Comparison of ENCODE assay signal across 14 cellular contexts in the genomic region with DNA sequence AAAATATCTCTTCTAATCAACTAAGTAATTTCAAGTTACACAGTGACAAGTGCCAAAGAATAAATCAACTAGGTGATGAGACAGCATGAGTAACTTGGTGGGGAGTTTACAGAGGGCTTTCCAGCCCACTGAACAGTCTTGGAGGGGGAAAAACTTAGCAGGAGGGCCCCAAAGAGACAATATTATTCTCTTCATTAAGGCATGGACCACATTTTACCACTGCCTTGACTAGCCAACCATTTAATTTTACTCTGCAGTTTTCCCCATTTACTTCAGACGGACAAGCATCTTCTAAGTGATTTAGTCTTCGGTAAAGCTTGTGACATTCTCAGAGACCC. TPM values are rescaled to one million over a fixed set of nuclear protein-coding genes. Genes with fewer than 3 reads are reported as not detected.
DNase-seq lines count a peak whose midpoint lies in the region; ATAC-seq, FAIRE-seq and TF ChIP-seq lines count a peak whose summit lies in the region.
"Had no signal": no experiment of that assay in that cellular context is flagged by ENCODE, and none has a peak within 500 bp of the region (broad histone marks: within the 10 kb centered on the region; RNA-seq: fewer than 3 reads in every experiment).

No MANE protein-coding gene starts in this region.

- H3K36me3 ChIP-seq in GM12878 (ENCODE audit: control insufficient read depth in 2 of 2, insufficient read depth in 2 of 2, low read length in 1 of 2) = no peaks in the 10 kb centered on the region
- no peaks in the 10 kb centered on the region for H3K36me3 ChIP-seq in iPS-20b (ENCODE audit: insufficient read depth, low read depth, low read length)
- H3K36me3 ChIP-seq in neural progenitor cell = no peaks in the 10 kb centered on the region
- H3K36me3 ChIP-seq: BLaER1 treated with 17β-estradiol and CSF1 and Interleukin-3, amounts not matched to agents 10 nM and 100 nM had no signal

- H3K27ac ChIP-seq in H9 (ENCODE audit: insufficient read length, low read depth, low read length) (no peak overlapping the region), GM12878 (ENCODE audit: control insufficient read depth, insufficient read depth) (no peak overlapping the region), iPS-20b (ENCODE audit: low read length) (no peak overlapping the region), neural progenitor cell (no peak overlapping the region)
- H3K27ac ChIP-seq: BLaER1 treated with 17β-estradiol and CSF1 and Interleukin-3, amounts not matched to agents 10 nM and 100 nM had no signal

- H3K36me3 Mint-ChIP-seq in H9 (ENCODE audit: insufficient read depth in 1 of 3, low read depth in 3 of 3) = peaks cover 0 to 31% (median 7%) of the 10 kb centered on the region in 3 experiments; a peak in 5 of 7 replicates
- no peaks in the 10 kb centered on the region for H3K36me3 Mint-ChIP-seq in neural progenitor cell
- H3K36me3 Mint-ChIP-seq in activated CD4-positive, alpha-beta T cell treated with anti-CD3 and anti-CD28 coated beads for 36 hours (ENCODE audit: low read depth) = no peaks in the 10 kb centered on the region
- H3K36me3 Mint-ChIP-seq: CD4-positive, CD25-positive, alpha-beta regulatory T cell had no signal

- POLR2A ChIA-PET in GM12878 (lab: Charles Lee) = no interaction called here
- POLR2A ChIA-PET in activated CD4-positive, alpha-beta T cell treated with anti-CD3 and anti-CD28 coated beads for 36 hours (lab: Charles Lee) = no interaction called here

- H4K91ac ChIP-seq in H9 (ENCODE audit: insufficient read length, low read depth, low read length) = no peak overlapping the region

- no peak for TF ChIP-seq POLR2A in GM12878 (IDR thresholded peaks at IDR 0.05; ENCODE audit: low read depth, low read length)

- peak overlapping the region; percentile 85 to 99 (median 87); a peak in 6 of 7 replicates for H3K27ac Mint-ChIP-seq in H9
- no peak overlapping the region for H3K27ac Mint-ChIP-seq in neural progenitor cell
- H3K27ac Mint-ChIP-seq in activated CD4-positive, alpha-beta T cell treated with anti-CD3 and anti-CD28 coated beads for 36 hours = no peak overlapping the region
- H3K27ac Mint-ChIP-seq: CD4-positive, CD25-positive, alpha-beta regulatory T cell had no signal

- BruUV-seq in GM12878 (replicated peaks; lab: Mats Ljungman, UMichigan) = no TSS peak

- H3K79me1 ChIP-seq in H9 (ENCODE audit: insufficient read depth, low read depth, low read length, poor library complexity, severe bottlenecking) = no peaks in the 10 kb centered on the region

- FAIRE-seq in GM12878 (lab: Jason Lieb, UNC) (no peak), frontal cortex (lab: Jason Lieb, UNC) (no peak)
- FAIRE-seq: GM18507 had no signal

- H3T11ph ChIP-seq in H9 (ENCODE audit: low read length) = no peak overlapping the region

- TF ChIP-seq RAD21 in GM12878 (IDR thresholded peaks at IDR 0.05; ENCODE audit: insufficient read depth, low read depth, low read length) = no peak

- H3K4me1 Mint-ChIP-seq in H9 = peaks cover 73% of the 10 kb centered on the region in 2 experiments
- H3K4me1 Mint-ChIP-seq in neural progenitor cell = peaks cover 31% of the 10 kb centered on the region
- peaks cover 11% of the 10 kb centered on the region for H3K4me1 Mint-ChIP-seq in activated CD4-positive, alpha-beta T cell treated with anti-CD3 and anti-CD28 coated beads for 36 hours

- H3K56ac ChIP-seq in H9 (ENCODE audit: insufficient read length, low read depth, low read length) = no peak overlapping the region

- no peak overlapping the region for H2BK12ac ChIP-seq in H9 (ENCODE audit: insufficient read length, low read depth, low read length)

- H3K4me3 ChIP-seq in GM12878 (no peak overlapping the region), iPS-20b (ENCODE audit: low read length) (peak overlapping the region; percentile 3; the same call in 1 of the 2 replicates), neural progenitor cell (no peak overlapping the region)
- H3K4me3 ChIP-seq: BLaER1 treated with 17β-estradiol and CSF1 and Interleukin-3, amounts not matched to agents 10 nM and 100 nM had no signal

- no peak overlapping the region for H3K4me3 Mint-ChIP-seq in H9
- no peak overlapping the region for H3K4me3 Mint-ChIP-seq in neural progenitor cell
- H3K4me3 Mint-ChIP-seq in activated CD4-positive, alpha-beta T cell treated with anti-CD3 and anti-CD28 coated beads for 36 hours = no peak overlapping the region
- H3K4me3 Mint-ChIP-seq: CD4-positive, CD25-positive, alpha-beta regulatory T cell had no signal

- H3K27me3 ChIP-seq in H9 (ENCODE audit: insufficient read depth, low read length) = no peaks in the 10 kb centered on the region
- H3K27me3 ChIP-seq in GM12878 (replicated peaks in 1 of 2; ENCODE audit: control insufficient read depth in 2 of 2, insufficient read depth in 2 of 2, low read length in 1 of 2) = no peaks in the 10 kb centered on the region; a peak in 1 of 4 replicates
- peaks cover 15% of the 10 kb centered on the region for H3K27me3 ChIP-seq in iPS-20b (ENCODE audit: insufficient read depth, low read length)
- no peaks in the 10 kb centered on the region for H3K27me3 ChIP-seq in neural progenitor cell
- H3K27me3 ChIP-seq: BLaER1 treated with 17β-estradiol and CSF1 and Interleukin-3, amounts not matched to agents 10 nM and 100 nM had no signal

- in situ Hi-C loops in GM12878 (cut with MboI) = no loop called here

- no peak overlapping the region for H2AK5ac ChIP-seq in H9 (ENCODE audit: insufficient read length, low read length)

- RAD21 ChIA-PET in GM12878 (lab: Charles Lee; ENCODE audit: unreplicated experiment) = no interaction called here

- no peak overlapping the region for H3K23ac ChIP-seq in H9 (ENCODE audit: insufficient read length, low read depth, low read length)

- H3F3A ChIP-seq in neural progenitor cell (ENCODE audit: low read depth) = peaks cover 5% of the 10 kb centered on the region

- no peak overlapping the region for H3K18ac ChIP-seq in H9 (ENCODE audit: insufficient read length, low read depth, low read length)

- no peak overlapping the region for H4K5ac ChIP-seq in H9 (ENCODE audit: insufficient read length, low read depth, low read length)

- H3K9me3 Mint-ChIP-seq in H9 (peaks cover 0 to 7% of the 10 kb centered on the region in 2 experiments; a peak in 2 of 5 replicates), neural progenitor cell (no peaks in the 10 kb centered on the region)
- no peaks in the 10 kb centered on the region for H3K9me3 Mint-ChIP-seq in activated CD4-positive, alpha-beta T cell treated with anti-CD3 and anti-CD28 coated beads for 36 hours (ENCODE audit: low read depth)

- H3K79me2 ChIP-seq in H9 (ENCODE audit: insufficient read depth, low read length) (no peaks in the 10 kb centered on the region), GM12878 (ENCODE audit: control insufficient read depth, insufficient read depth, low read length) (no peaks in the 10 kb centered on the region), neural progenitor cell (ENCODE audit: low read depth) (no peaks in the 10 kb centered on the region)

- no peak overlapping the region for H2BK120ac ChIP-seq in H9 (ENCODE audit: low read depth, low read length, poor library complexity, severe bottlenecking)

- SMC1A ChIA-PET in GM12878 (lab: Charles Lee; ENCODE audit: uncharacterized antibody, unreplicated experiment) = interaction anchor here (0.8 to 1.6 kb wide), 2 partner anchors 13 to 17 kb away, joined by 3 read pairs; no protein-coding TSS in a partner anchor

- H3K9ac ChIP-seq in H9 (ENCODE audit: extremely low read depth, insufficient read length, low read length) = no peak overlapping the region
- H3K9ac ChIP-seq in GM12878 (ENCODE audit: control insufficient read depth, insufficient read depth, low read length) = no peak overlapping the region
- H3K9ac ChIP-seq in iPS-20b (ENCODE audit: low read depth, low read length) = no peak overlapping the region; the same call in 1 of the 2 replicates
- no peak overlapping the region for H3K9ac ChIP-seq in neural progenitor cell
- H3K9ac ChIP-seq: BLaER1 treated with 17β-estradiol and CSF1 and Interleukin-3, amounts not matched to agents 10 nM and 100 nM had no signal

- H3K4me2 ChIP-seq in H9 (ENCODE audit: insufficient read depth, insufficient read length, low read length) (no peak overlapping the region), GM12878 (ENCODE audit: control insufficient read depth, insufficient read depth) (no peak overlapping the region), neural progenitor cell (peak overlapping the region; percentile 2)
- H3K4me2 ChIP-seq: BLaER1 treated with 17β-estradiol and CSF1 and Interleukin-3, amounts not matched to agents 10 nM and 100 nM had no signal

- no peak for TF ChIP-seq EP300 in GM12878 (IDR thresholded peaks at IDR 0.05; ENCODE audit: borderline replicate concordance in 1 of 2, control insufficient read depth in 1 of 2, low read depth in 2 of 2, low read length in 2 of 2)

- no peak overlapping the region for H3K4ac ChIP-seq in H9 (ENCODE audit: low read depth, low read length)

- H3K9me3 ChIP-seq in H9 (ENCODE audit: control insufficient read depth, low read depth, low read length) = no peaks in the 10 kb centered on the region
- H3K9me3 ChIP-seq in GM12878 (replicated peaks; ENCODE audit: control insufficient read depth, insufficient read depth, low read length) = no peaks in the 10 kb centered on the region
- no peaks in the 10 kb centered on the region for H3K9me3 ChIP-seq in iPS-20b (ENCODE audit: insufficient read depth, low read depth, low read length)
- no peaks in the 10 kb centered on the region for H3K9me3 ChIP-seq in neural progenitor cell (ENCODE audit: low read depth)
- H3K9me3 ChIP-seq: BLaER1 treated with 17β-estradiol and CSF1 and Interleukin-3, amounts not matched to agents 10 nM and 100 nM had no signal

- CTCF ChIA-PET in GM12878 (lab: Yijun Ruan, JAX) = interaction anchor here (1.2 to 1.5 kb wide), 2 partner anchors 14 to 16 kb away, joined by 4 to 7 read pairs; no protein-coding TSS in a partner anchor
- CTCF ChIA-PET in activated CD4-positive, alpha-beta T cell treated with anti-CD3 and anti-CD28 coated beads for 36 hours (lab: Charles Lee) = interaction anchor here (0.6 to 1.3 kb wide), 3 partner anchors 9 to 23 kb away, joined by 3 to 4 read pairs (median 4); no protein-coding TSS in a partner anchor

- ATAC-seq in GM12878 (peak; percentile 61), GM21381 (IDR thresholded peaks at IDR 0.05; ENCODE audit: unreplicated experiment) (no peak)
- no peak for ATAC-seq in activated CD4-positive, alpha-beta T cell treated with anti-CD3 and anti-CD28 coated beads for 36 hours

- no peak overlapping the region for H2BK5ac ChIP-seq in H9 (ENCODE audit: insufficient read length, low read length)

- H2AFZ ChIP-seq in H9 (ENCODE audit: low read length) = no peak overlapping the region
- H2AFZ ChIP-seq in GM12878 (ENCODE audit: control insufficient read depth, low read depth, low read length) = no peak overlapping the region
- H2AFZ ChIP-seq in neural progenitor cell (replicated peaks) = no peak overlapping the region

- no peak for DNase-seq in H9
- no peak for DNase-seq in GM12878 (ENCODE audit: low read depth, low spot score)
- DNase-seq in neural progenitor cell (ENCODE audit: low spot score) = no peak
- no peak for DNase-seq in frontal cortex (ENCODE audit: low spot score in 2 of 2)
- DNase-seq in activated CD4-positive, alpha-beta T cell treated with anti-CD3 and anti-CD28 coated beads for 36 hours = no peak
- DNase-seq in NCI-H2081 (lab: John Stamatoyannopoulos, UW) = no peak
- DNase-seq: ACHN; Calu3; CD4-positive, CD25-positive, alpha-beta regulatory T cell; DMS 273 treated with DMSO at 0.1 percent for 48 hours had no signal

- no peaks in the 10 kb centered on the region for H3K23me2 ChIP-seq in H9 (ENCODE audit: insufficient read length, low read depth, low read length, poor library complexity, severe bottlenecking)

- TF ChIP-seq CTCF in H9 (conservative IDR thresholded peaks at IDR 0.05) (no peak), GM12878 (IDR thresholded peaks at IDR 0.05 in 2 of 3, conservative IDR thresholded peaks at IDR 0.05 in 1 of 3; ENCODE audit: control insufficient read depth in 2 of 3, extremely low read depth in 1 of 3, insufficient read depth in 1 of 3, low read depth in 3 of 3, low read length in 3 of 3) (no peak), neural progenitor cell (IDR thresholded peaks at IDR 0.05) (no peak)

- WGBS in H9 (ENCODE audit: extremely low coverage, insufficient read length, low lambda C conversion rate) = no CpG with 5 or more reads among the region's 2 CpGs
- WGBS in GM12878 (ENCODE audit: insufficient coverage, insufficient replicate concordance, low lambda C conversion rate, missing lambda C conversion rate) = 56% methylated on average over 2 of the region's 2 CpGs

- peak overlapping the region; percentile 6 for H2BK20ac ChIP-seq in H9 (ENCODE audit: low read depth, low read length, poor library complexity, severe bottlenecking)

- H4K20me1 ChIP-seq in H9 (ENCODE audit: control insufficient read depth, insufficient read depth, insufficient read length) = no peaks in the 10 kb centered on the region
- H4K20me1 ChIP-seq in GM12878 (ENCODE audit: control insufficient read depth, insufficient read depth) = no peaks in the 10 kb centered on the region
- no peaks in the 10 kb centered on the region for H4K20me1 ChIP-seq in neural progenitor cell (ENCODE audit: low read depth)
- H4K20me1 ChIP-seq: BLaER1 treated with 17β-estradiol and CSF1 and Interleukin-3, amounts not matched to agents 10 nM and 100 nM had no signal

- H3K4me1 ChIP-seq in H9 (ENCODE audit: insufficient read depth, low read length) (peaks cover 4% of the 10 kb centered on the region; the same call in 1 of the 2 replicates), GM12878 (ENCODE audit: control insufficient read depth, insufficient read depth, low read length) (no peaks in the 10 kb centered on the region), iPS-20b (ENCODE audit: insufficient read depth, low read length) (peaks cover 32% of the 10 kb centered on the region), neural progenitor cell (peaks cover 16% of the 10 kb centered on the region)
- H3K4me1 ChIP-seq: BLaER1 treated with 17β-estradiol and CSF1 and Interleukin-3, amounts not matched to agents 10 nM and 100 nM had no signal

- no peak overlapping the region for H3K14ac ChIP-seq in H9 (ENCODE audit: insufficient read depth, low read length)

- intact Hi-C loops in GM12878 (cut with micrococcal nuclease; ENCODE audit: unreplicated experiment) = loop anchor here (1.0 kb wide), 1 partner anchor 101 kb away; no protein-coding TSS in a partner anchor
- intact Hi-C loops in activated CD4-positive, alpha-beta T cell treated with anti-CD3 and anti-CD28 coated beads for 36 hours (cut with DNase I, micrococcal nuclease) = no loop called here

- H3K27me3 Mint-ChIP-seq in H9 (ENCODE audit: low read depth) = no peaks in the 10 kb centered on the region
- no peaks in the 10 kb centered on the region for H3K27me3 Mint-ChIP-seq in neural progenitor cell (ENCODE audit: insufficient read depth, low read depth)
- no peaks in the 10 kb centered on the region for H3K27me3 Mint-ChIP-seq in activated CD4-positive, alpha-beta T cell treated with anti-CD3 and anti-CD28 coated beads for 36 hours

- H4K8ac ChIP-seq in H9 (replicated peaks; ENCODE audit: insufficient read length, low read depth, low read length) = no peak overlapping the region

- no peak overlapping the region for H2BK15ac ChIP-seq in H9 (ENCODE audit: low read depth, low read length)

RNA-seq across cellular contexts. Expression of a gene that starts 25.3 kb away (rescaled TPM):
- 18.9 and 21.2 TPM in 2 replicates for total RNA-seq in H9 (2021)
- total RNA-seq in GM12878 (2013; cell fraction: nucleolus; rRNA removed) = 38.9 and 40.1 TPM in 2 replicates
- total RNA-seq in GM12878 (2014; rRNA removed) = 29.3 and 30.4 TPM in 2 replicates
- total RNA-seq in GM12878 (2014; rRNA removed; fragmentation: Illumina TruSeq; extraction: Trizol) = 27.1 and 29.8 TPM in 2 replicates
- total RNA-seq in GM12878 (2021) = 31.0 and 31.5 TPM in 2 replicates
- polyA plus RNA-seq in GM12878 (2011; ENCODE audit: low read depth) = 9.9 TPM
- 31.4 and 32.4 TPM in 2 replicates for polyA plus RNA-seq in GM12878 (2011; rRNA removed)
- polyA plus RNA-seq in GM12878 (2011; cell fraction: cytosol; rRNA removed) = 26.2 and 27.6 TPM in 2 replicates
- polyA plus RNA-seq in GM12878 (2011; cell fraction: nucleus; rRNA removed) = 28.1 and 30.7 TPM in 2 replicates
- 16.2 and 16.5 TPM in 2 replicates for polyA plus RNA-seq in GM12878 (2012)
- 32.0 and 34.7 TPM in 2 replicates for polyA plus RNA-seq in GM12878 (2014; fragmentation: Illumina TruSeq; extraction: Trizol)
- polyA plus RNA-seq in GM12878 (2014; fragmentation: Nextera tagmentation; extraction: Ambion mirVana) = 10 to 100 TPM; 20.5 to 25.6 TPM
- 29.9 and 32.5 TPM in 2 replicates for polyA plus RNA-seq in GM12878 (2014; rRNA removed)
- 10 to 100 TPM; 34.5 to 37.3 TPM for polyA plus RNA-seq in GM12878 (2016; fragmentation: Nextera tagmentation; extraction: Ambion mirVana)
- polyA minus RNA-seq in GM12878 (2011; rRNA and poly(A)+ RNA removed) = 23.9 and 24.2 TPM in 2 replicates
- polyA minus RNA-seq in GM12878 (2011; cell fraction: cytosol; rRNA and poly(A)+ RNA removed) = 7.2 and 10.4 TPM in 2 replicates
- 16.4 and 22.3 TPM in 2 replicates for polyA minus RNA-seq in GM12878 (2011; cell fraction: nucleus; rRNA and poly(A)+ RNA removed)
- 17.9 and 22.9 TPM in 2 replicates for total RNA-seq in neural progenitor cell (ENCODE audit: low replicate concordance)
- 20.8 TPM for total RNA-seq in frontal cortex
- 10 to 100 TPM; 21.2 to 25.6 TPM for total RNA-seq in activated CD4-positive, alpha-beta T cell treated with anti-CD3 and anti-CD28 coated beads for 36 hours

Comparison
In these comparisons a context has a peak if more than half of its experiments do, and no peak if none do; other contexts are left out.
1. H3K27ac Mint-ChIP-seq: peak in H9 (3 of 3); none in neural progenitor cell (single experiment) and activated CD4-positive, alpha-beta T cell treated with anti-CD3 and anti-CD28 coated beads for 36 hours (single experiment).